In the genomic region with DNA sequence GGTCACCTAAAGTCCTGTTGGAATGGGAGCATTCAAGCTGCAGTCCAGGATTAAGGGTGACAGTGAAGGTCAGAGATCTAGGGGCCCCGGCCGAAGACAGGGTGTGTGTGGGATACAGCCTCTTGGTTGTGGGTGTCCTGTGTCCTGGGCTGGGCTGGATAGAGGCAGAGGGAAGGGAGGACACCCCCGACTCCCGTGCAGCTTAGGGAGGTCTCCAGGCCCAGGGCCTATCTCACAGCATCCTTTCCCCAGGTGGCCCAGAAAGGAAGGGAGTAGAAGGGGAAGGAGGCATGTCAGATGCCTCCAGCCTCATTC, we compare ENCODE assay signal across 16 cellular contexts. TPM values are rescaled to one million over a fixed set of nuclear protein-coding genes. Genes with fewer than 3 reads are reported as not detected.
A peak's percentile ranks its signal among the peaks of the same experiment; 100 is the strongest.
DNase-seq lines count a peak whose midpoint lies in the region; ATAC-seq and TF ChIP-seq lines count a peak whose summit lies in the region.
"Had no signal": no experiment of that assay in that cellular context is flagged by ENCODE, and none has a peak within 500 bp of the region (broad histone marks: within the 10 kb centered on the region; RNA-seq: fewer than 3 reads in every experiment).

No MANE protein-coding gene starts in this region.

- no peaks in the 10 kb centered on the region for H3F3A ChIP-seq in MM.1S (ENCODE audit: insufficient read depth, low read length)

- peak overlapping the region; percentile 59 for H2BK12ac ChIP-seq in neuronal stem cell (ENCODE audit: low read length)

- peak overlapping the region; percentile 37 for H3K23ac ChIP-seq in neuronal stem cell (ENCODE audit: low read depth, low read length, poor library complexity)

- no peak overlapping the region for H4K8ac ChIP-seq in neuronal stem cell (ENCODE audit: low read depth, low read length)

- no peaks in the 10 kb centered on the region for H3K79me2 ChIP-seq in MM.1S (ENCODE audit: low read length)

- no peak overlapping the region for H3K27ac ChIP-seq in neuronal stem cell (replicated peaks; ENCODE audit: low read length)
- H3K27ac ChIP-seq in substantia nigra (ENCODE audit: low read depth, low read length, poor library complexity, severe bottlenecking) = no peak overlapping the region
- H3K27ac ChIP-seq in MM.1S (ENCODE audit: low read length) = no peak overlapping the region
- H3K27ac ChIP-seq: BLaER1 treated with 17β-estradiol and CSF1 and Interleukin-3, amounts not matched to agents 10 nM and 100 nM had no signal

- H3K14ac ChIP-seq in neuronal stem cell (ENCODE audit: low read length) = no peak overlapping the region

- H3K9ac ChIP-seq in iPS-15b (ENCODE audit: low read depth, low read length) (no peak overlapping the region), neuronal stem cell (ENCODE audit: low read depth, low read length, poor library complexity) (no peak overlapping the region), MM.1S (ENCODE audit: low read length) (no peak overlapping the region)
- H3K9ac ChIP-seq: BLaER1 treated with 17β-estradiol and CSF1 and Interleukin-3, amounts not matched to agents 10 nM and 100 nM had no signal

- H2BK5ac ChIP-seq in neuronal stem cell (ENCODE audit: low read length) = no peak overlapping the region

- no peaks in the 10 kb centered on the region for H3K79me1 ChIP-seq in neuronal stem cell (ENCODE audit: low read depth, low read length)

- no peak overlapping the region for H3K4ac ChIP-seq in neuronal stem cell (ENCODE audit: low read length)

- H2BK120ac ChIP-seq in neuronal stem cell (ENCODE audit: low read depth, low read length) = peak overlapping the region; percentile 97

- H3K4me1 Mint-ChIP-seq in activated naive CD8-positive, alpha-beta T cell (ENCODE audit: low read depth) = peaks cover 19% of the 10 kb centered on the region
- peaks cover 13% of the 10 kb centered on the region for H3K4me1 Mint-ChIP-seq in activated naive CD8-positive, alpha-beta T cell treated with anti-CD3 and anti-CD28 coated beads, Interleukin-2, amount 50 U/mL, for 24 hours

- peak overlapping the region; percentile 79 for H2AK5ac ChIP-seq in neuronal stem cell (ENCODE audit: low read depth, low read length)

- no peaks in the 10 kb centered on the region for H3K9me3 Mint-ChIP-seq in activated naive CD8-positive, alpha-beta T cell (ENCODE audit: low read depth)
- H3K9me3 Mint-ChIP-seq in activated naive CD8-positive, alpha-beta T cell treated with anti-CD3 and anti-CD28 coated beads, Interleukin-2, amount 50 U/mL, for 24 hours = no peaks in the 10 kb centered on the region

- WGBS in neuronal stem cell (ENCODE audit: extremely low coverage in 2 of 2, insufficient read length in 2 of 2, insufficient replicate concordance in 1 of 2), 2 donors = no CpG with 5 or more reads among the region's 4 CpGs

- H4K20me1 ChIP-seq in MM.1S (ENCODE audit: insufficient read depth, low read length) = no peaks in the 10 kb centered on the region

- TF ChIP-seq CTCF in MM.1S (IDR thresholded peaks at IDR 0.05; ENCODE audit: low read length) = no peak

- H3K4me3 ChIP-seq in iPS-15b (ENCODE audit: low read depth, low read length) = peak overlapping the region; percentile 71
- no peak overlapping the region for H3K4me3 ChIP-seq in neuronal stem cell (ENCODE audit: low read length in 2 of 2)
- H3K4me3 ChIP-seq in MM.1S (ENCODE audit: low read length) = no peak overlapping the region
- H3K4me3 ChIP-seq: BLaER1 treated with 17β-estradiol and CSF1 and Interleukin-3, amounts not matched to agents 10 nM and 100 nM; GM12878 had no signal

- no peak for ATAC-seq in activated naive CD8-positive, alpha-beta T cell treated with anti-CD3 and anti-CD28 coated beads, Interleukin-2, amount 50 U/mL, for 24 hours
- ATAC-seq: GM12878 had no signal

- peak overlapping the region; percentile 5 for H3K4me3 Mint-ChIP-seq in activated naive CD8-positive, alpha-beta T cell
- no peak overlapping the region for H3K4me3 Mint-ChIP-seq in activated naive CD8-positive, alpha-beta T cell treated with anti-CD3 and anti-CD28 coated beads, Interleukin-2, amount 50 U/mL, for 24 hours

- peak overlapping the region; percentile 88 for H3K18ac ChIP-seq in neuronal stem cell (ENCODE audit: low read length)

- no peaks in the 10 kb centered on the region for H3K36me3 Mint-ChIP-seq in activated naive CD8-positive, alpha-beta T cell
- no peaks in the 10 kb centered on the region for H3K36me3 Mint-ChIP-seq in activated naive CD8-positive, alpha-beta T cell treated with anti-CD3 and anti-CD28 coated beads, Interleukin-2, amount 50 U/mL, for 24 hours (ENCODE audit: low read depth)
- H3K36me3 Mint-ChIP-seq: CD4-positive, CD25-positive, alpha-beta regulatory T cell had no signal

- H4K91ac ChIP-seq in neuronal stem cell (ENCODE audit: low read depth, low read length, poor library complexity) = no peak overlapping the region

- H3K9me3 ChIP-seq in iPS-15b (ENCODE audit: control insufficient read depth, insufficient read depth, low read length) (no peaks in the 10 kb centered on the region), neuronal stem cell (replicated peaks in 1 of 2; ENCODE audit: control insufficient read depth in 2 of 2, insufficient read depth in 1 of 2, low read depth in 1 of 2, low read length in 2 of 2) (peaks cover 0 to 2% of the 10 kb centered on the region in 2 donors), MM.1S (replicated peaks; ENCODE audit: insufficient read depth, low read length) (no peaks in the 10 kb centered on the region)
- H3K9me3 ChIP-seq: BLaER1 treated with 17β-estradiol and CSF1 and Interleukin-3, amounts not matched to agents 10 nM and 100 nM had no signal

- H3K27me3 ChIP-seq in iPS-15b (ENCODE audit: control insufficient read depth, insufficient read depth, low read length) (peaks cover 84% of the 10 kb centered on the region), neuronal stem cell (ENCODE audit: control insufficient read depth in 3 of 3, insufficient read depth in 3 of 3, low read depth in 1 of 3, low read length in 3 of 3) (peaks cover 3 to 90% (median 40%) of the 10 kb centered on the region in 3 experiments), MM.1S (replicated peaks; ENCODE audit: insufficient read depth, low read length) (peaks cover 44% of the 10 kb centered on the region)

- H3K4me1 ChIP-seq in iPS-15b (ENCODE audit: control insufficient read depth, insufficient read depth, low read length) = peaks cover 5% of the 10 kb centered on the region
- peaks cover 5 to 27% of the 10 kb centered on the region in 2 donors for H3K4me1 ChIP-seq in neuronal stem cell (ENCODE audit: control insufficient read depth in 2 of 2, insufficient read depth in 1 of 2, low read depth in 1 of 2, low read length in 2 of 2)
- no peaks in the 10 kb centered on the region for H3K4me1 ChIP-seq in MM.1S (ENCODE audit: low read length)

- no peak overlapping the region for H3K27ac Mint-ChIP-seq in activated naive CD8-positive, alpha-beta T cell
- H3K27ac Mint-ChIP-seq in activated naive CD8-positive, alpha-beta T cell treated with anti-CD3 and anti-CD28 coated beads, Interleukin-2, amount 50 U/mL, for 24 hours = no peak overlapping the region

- no peaks in the 10 kb centered on the region for H3K36me3 ChIP-seq in iPS-15b (ENCODE audit: control insufficient read depth, insufficient read depth, low read length)
- no peaks in the 10 kb centered on the region for H3K36me3 ChIP-seq in neuronal stem cell (replicated peaks in 1 of 2; ENCODE audit: control insufficient read depth in 2 of 2, insufficient read depth in 2 of 2, low read length in 2 of 2)
- H3K36me3 ChIP-seq in MM.1S (replicated peaks; ENCODE audit: insufficient read depth, low read length) = no peaks in the 10 kb centered on the region
- H3K36me3 ChIP-seq: BLaER1 treated with 17β-estradiol and CSF1 and Interleukin-3, amounts not matched to agents 10 nM and 100 nM had no signal

- H2BK15ac ChIP-seq in neuronal stem cell (ENCODE audit: low read length) = no peak overlapping the region

- DNase-seq in activated naive CD8-positive, alpha-beta T cell treated with anti-CD3 and anti-CD28 coated beads, Interleukin-2, amount 50 U/mL, for 24 hours = no peak
- no peak for DNase-seq in neuronal stem cell (ENCODE audit: low spot score)
- no peak for DNase-seq in substantia nigra (lab: John Stamatoyannopoulos, UW)
- no peak for DNase-seq in OCI-M2 (lab: John Stamatoyannopoulos, UW; ENCODE audit: unreplicated experiment)
- DNase-seq in MM.1S = no peak
- DNase-seq: 8988T; ACHN; Calu3; CD4-positive, CD25-positive, alpha-beta regulatory T cell; DMS79; HCEC 1CT; IMR-90 had no signal

- H3K4me2 ChIP-seq in neuronal stem cell (ENCODE audit: insufficient read depth, low read length, poor library complexity, severe bottlenecking) (no peak overlapping the region), MM.1S (ENCODE audit: low read depth, low read length) (no peak overlapping the region)
- H3K4me2 ChIP-seq: BLaER1 treated with 17β-estradiol and CSF1 and Interleukin-3, amounts not matched to agents 10 nM and 100 nM had no signal

- H2AFZ ChIP-seq in neuronal stem cell (ENCODE audit: low read length) (no peak overlapping the region), MM.1S (ENCODE audit: low read length) (no peak overlapping the region)

- no peaks in the 10 kb centered on the region for H3K9me2 ChIP-seq in MM.1S (replicated peaks; ENCODE audit: insufficient read depth, low read length)

- peaks cover 14% of the 10 kb centered on the region for H3K27me3 Mint-ChIP-seq in activated naive CD8-positive, alpha-beta T cell
- peaks cover 38% of the 10 kb centered on the region for H3K27me3 Mint-ChIP-seq in activated naive CD8-positive, alpha-beta T cell treated with anti-CD3 and anti-CD28 coated beads, Interleukin-2, amount 50 U/mL, for 24 hours

RNA-seq across cellular contexts. Expression of a gene that starts 10.2 kb away (rescaled TPM):
- polyA plus RNA-seq in neuronal stem cell (2013, experiment 1 of 2) = 27.1 TPM
- polyA plus RNA-seq in neuronal stem cell (2013, experiment 2 of 2) = 26.1 TPM

RNA-seq across cellular contexts. Expression of a gene that starts 14.3 kb away (rescaled TPM):
- polyA plus RNA-seq in neuronal stem cell (2013, experiment 1 of 2) = 0.35 TPM
- 0.35 TPM for polyA plus RNA-seq in neuronal stem cell (2013, experiment 2 of 2)
- polyA plus RNA-seq: CD4-positive, CD25-positive, alpha-beta regulatory T cell; IMR-90 had no signal
